8 cellular contexts compared by ENCODE assay signal in the genomic region with DNA sequence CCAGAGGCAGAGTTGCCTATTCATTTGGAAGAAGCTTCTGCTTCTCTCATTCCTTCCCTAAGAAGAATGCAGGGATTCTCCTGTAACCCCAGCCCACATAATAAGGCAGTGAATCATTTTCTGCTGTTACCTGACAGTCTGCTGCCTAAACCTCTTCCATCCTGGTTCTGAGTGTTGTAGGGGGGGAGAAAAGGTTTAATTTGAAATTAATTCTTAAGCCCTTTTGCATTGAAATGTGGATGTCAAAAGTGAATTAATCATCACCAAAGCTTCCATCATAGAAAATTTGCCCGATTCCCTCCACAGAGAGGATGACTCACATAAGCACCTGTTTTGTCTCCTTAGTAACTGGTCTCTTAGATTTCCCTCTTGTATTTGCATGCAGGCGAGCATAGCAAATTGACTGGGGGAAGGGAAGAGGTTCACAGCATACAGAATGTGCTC.
DNase-seq lines count a peak whose midpoint lies in the region; ATAC-seq and TF ChIP-seq lines count a peak whose summit lies in the region.

No MANE protein-coding gene starts in this region.

- H3K9me3 ChIP-seq in T-helper 17 cell (ENCODE audit: control insufficient read depth, low read length, poor library complexity, severe bottlenecking) (no peaks in the 10 kb centered on the region), neural cell (ENCODE audit: low read length) (no peaks in the 10 kb centered on the region), left ventricle myocardium inferior (replicated peaks) (peaks cover 44% of the 10 kb centered on the region)

- peak; percentile 65 for ATAC-seq in GM18870 (IDR thresholded peaks at IDR 0.05; ENCODE audit: unreplicated experiment)
- peak; percentile 69 for ATAC-seq in T-helper 17 cell
- no peak for ATAC-seq in HG03196 (IDR thresholded peaks at IDR 0.05; ENCODE audit: unreplicated experiment)
- no peak for ATAC-seq in HG02642 (IDR thresholded peaks at IDR 0.05; ENCODE audit: poor library complexity, unreplicated experiment)

- no peaks in the 10 kb centered on the region for H3K27me3 ChIP-seq in neural cell (ENCODE audit: insufficient read depth, low read depth, low read length)
- no peaks in the 10 kb centered on the region for H3K27me3 ChIP-seq in left ventricle myocardium inferior (ENCODE audit: low read depth)

- H3K4me2 ChIP-seq in neural cell (ENCODE audit: low read length), result peak overlapping the region; percentile 41

- TF ChIP-seq RAD21 in neural cell (conservative IDR thresholded peaks at IDR 0.05), result peak; percentile 40

- no peaks in the 10 kb centered on the region for H3F3A ChIP-seq in neural cell (ENCODE audit: insufficient read depth, low read length, poor library complexity, severe bottlenecking)

- H3K4me1 ChIP-seq in left ventricle myocardium inferior, result no peaks in the 10 kb centered on the region

- no peaks in the 10 kb centered on the region for H3K27me3 Mint-ChIP-seq in T-helper 17 cell

- intact Hi-C loops in left ventricle myocardium inferior (cut with micrococcal nuclease), result no loop called here

- no peak for TF ChIP-seq CTCF in neural cell (IDR thresholded peaks at IDR 0.05; ENCODE audit: poor library complexity, severe bottlenecking)
- TF ChIP-seq CTCF in left ventricle myocardium inferior (IDR thresholded peaks at IDR 0.05; ENCODE audit: borderline replicate concordance), result no peak

- no peak overlapping the region for H3K27ac Mint-ChIP-seq in T-helper 17 cell

- H2AFZ ChIP-seq in neural cell (ENCODE audit: low read depth, low read length), result no peak overlapping the region

- H3K4me3 Mint-ChIP-seq in T-helper 17 cell, result peak overlapping the region; percentile 13

- no peaks in the 10 kb centered on the region for H4K20me1 ChIP-seq in neural cell (ENCODE audit: insufficient read depth)

- no peaks in the 10 kb centered on the region for H3K9me2 ChIP-seq in neural cell (ENCODE audit: insufficient read depth, low read length)

- H3K36me3 ChIP-seq in neural cell (ENCODE audit: insufficient read depth, low read length) (no peaks in the 10 kb centered on the region), left ventricle myocardium inferior (no peaks in the 10 kb centered on the region)

- no peaks in the 10 kb centered on the region for H3K79me2 ChIP-seq in neural cell (replicated peaks; ENCODE audit: insufficient read depth, low read length)

- DNase-seq in NCI-H1092 (lab: John Stamatoyannopoulos, UW) (peak; percentile 70), T-helper 17 cell (no peak), cerebellar nuclear complex (lab: John Stamatoyannopoulos, UW) (no peak), left ventricle myocardium inferior (no peak)

- peak overlapping the region; percentile 58 for H3K9ac ChIP-seq in neural cell (ENCODE audit: low read length)

- peaks cover 3% of the 10 kb centered on the region for H3K36me3 Mint-ChIP-seq in T-helper 17 cell (ENCODE audit: low read depth)

- H3K4me1 Mint-ChIP-seq in T-helper 17 cell, result peaks cover 25% of the 10 kb centered on the region

- H3K27ac ChIP-seq in neural cell (ENCODE audit: low read length) (peak overlapping the region; percentile 82), left ventricle myocardium inferior (replicated peaks) (no peak overlapping the region)

- H3K4me3 ChIP-seq in neural cell (ENCODE audit: low read length), result peak overlapping the region; percentile 50
- H3K4me3 ChIP-seq in left ventricle myocardium inferior, result no peak overlapping the region

- peak; percentile 60 for TF ChIP-seq EP300 in neural cell (conservative IDR thresholded peaks at IDR 0.05; ENCODE audit: poor library complexity, severe bottlenecking)

TF ChIP-seq in neural cell, 6 proteins besides CTCF, POLR2A, EP300 and RAD21:
- no peak for TF ChIP-seq SMC3 (conservative IDR thresholded peaks at IDR 0.05; ENCODE audit: poor library complexity)
- TF ChIP-seq EZH2 (IDR thresholded peaks at IDR 0.05; ENCODE audit: borderline replicate concordance, insufficient read depth, low read length, poor library complexity, severe bottlenecking), result no peak
- TF ChIP-seq MXI1 (conservative IDR thresholded peaks at IDR 0.05; ENCODE audit: poor library complexity, severe bottlenecking), result no peak
- no peak for TF ChIP-seq TAF1 (IDR thresholded peaks at IDR 0.05; ENCODE audit: low read depth)
- TF ChIP-seq POLR2AphosphoS5 (IDR thresholded peaks at IDR 0.05), result no peak
- no peak for TF ChIP-seq REST (IDR thresholded peaks at IDR 0.05; ENCODE audit: borderline replicate concordance)

Comparison
In these comparisons a context has a peak if more than half of its experiments do, and no peak if none do; other contexts are left out.
1. ATAC-seq: peak in GM18870 (single experiment) and T-helper 17 cell (single experiment); none in HG03196 (single experiment) and HG02642 (single experiment).